1 cellular context compared by ENCODE assay signal in the genomic region with DNA sequence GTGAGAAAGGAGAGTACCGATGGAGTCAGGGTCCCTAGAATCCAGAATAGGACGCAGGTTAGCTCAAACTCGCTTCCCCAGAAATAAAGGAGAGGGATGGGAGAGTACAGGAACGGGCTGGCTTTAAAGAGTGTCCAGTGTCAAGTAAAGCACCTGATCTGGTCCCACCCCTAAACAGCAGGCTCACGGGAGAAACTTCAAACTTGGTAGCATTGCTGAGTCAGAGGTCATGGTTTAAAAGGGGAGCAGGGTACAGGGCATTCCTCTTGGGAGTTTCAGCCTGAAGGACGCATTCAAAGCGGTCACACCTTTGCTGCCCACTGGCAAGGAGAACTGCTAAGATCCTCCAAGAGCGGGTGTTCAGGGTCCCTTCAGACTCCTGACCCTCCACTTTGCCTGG.
TF ChIP-seq lines count a peak whose summit lies in the region.

No MANE protein-coding gene starts in this region.

TF ChIP-seq in IMR-90, 13 proteins besides CTCF, POLR2A, EP300 and RAD21 (continued from another document):
- TF ChIP-seq, protein P1, sequence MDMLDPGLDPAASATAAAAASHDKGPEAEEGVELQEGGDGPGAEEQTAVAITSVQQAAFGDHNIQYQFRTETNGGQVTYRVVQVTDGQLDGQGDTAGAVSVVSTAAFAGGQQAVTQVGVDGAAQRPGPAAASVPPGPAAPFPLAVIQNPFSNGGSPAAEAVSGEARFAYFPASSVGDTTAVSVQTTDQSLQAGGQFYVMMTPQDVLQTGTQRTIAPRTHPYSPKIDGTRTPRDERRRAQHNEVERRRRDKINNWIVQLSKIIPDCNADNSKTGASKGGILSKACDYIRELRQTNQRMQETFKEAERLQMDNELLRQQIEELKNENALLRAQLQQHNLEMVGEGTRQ (IDR thresholded peaks at IDR 0.05; ENCODE audit: low read depth, low read length): no peak
- no peak for TF ChIP-seq MAFK (IDR thresholded peaks at IDR 0.05; ENCODE audit: low read depth, low read length)
- TF ChIP-seq MXI1 (IDR thresholded peaks at IDR 0.05; ENCODE audit: borderline replicate concordance, low read depth, low read length): no peak
- no peak for TF ChIP-seq BHLHE40 (IDR thresholded peaks at IDR 0.05; ENCODE audit: low read depth, low read length)
- TF ChIP-seq CEBPB (IDR thresholded peaks at IDR 0.05; ENCODE audit: low read depth, low read length): no peak
- no peak for TF ChIP-seq RCOR1 (IDR thresholded peaks at IDR 0.05; ENCODE audit: insufficient replicate concordance, low read length)
- no peak for TF ChIP-seq FOS (IDR thresholded peaks at IDR 0.05; ENCODE audit: low read depth, low read length)
- no peak for TF ChIP-seq SMC3 (IDR thresholded peaks at IDR 0.05; ENCODE audit: low read depth, low read length)
- no peak for TF ChIP-seq MAZ (IDR thresholded peaks at IDR 0.05; ENCODE audit: borderline replicate concordance, low read depth, low read length)
- TF ChIP-seq, protein P2, sequence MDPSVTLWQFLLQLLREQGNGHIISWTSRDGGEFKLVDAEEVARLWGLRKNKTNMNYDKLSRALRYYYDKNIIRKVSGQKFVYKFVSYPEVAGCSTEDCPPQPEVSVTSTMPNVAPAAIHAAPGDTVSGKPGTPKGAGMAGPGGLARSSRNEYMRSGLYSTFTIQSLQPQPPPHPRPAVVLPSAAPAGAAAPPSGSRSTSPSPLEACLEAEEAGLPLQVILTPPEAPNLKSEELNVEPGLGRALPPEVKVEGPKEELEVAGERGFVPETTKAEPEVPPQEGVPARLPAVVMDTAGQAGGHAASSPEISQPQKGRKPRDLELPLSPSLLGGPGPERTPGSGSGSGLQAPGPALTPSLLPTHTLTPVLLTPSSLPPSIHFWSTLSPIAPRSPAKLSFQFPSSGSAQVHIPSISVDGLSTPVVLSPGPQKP (IDR thresholded peaks at IDR 0.05; ENCODE audit: borderline replicate concordance, low read depth, low read length): no peak
- no peak for TF ChIP-seq NFE2L2 (IDR thresholded peaks at IDR 0.05; ENCODE audit: low read depth, low read length)
- no peak for TF ChIP-seq RFX5 (IDR thresholded peaks at IDR 0.05; ENCODE audit: low read depth, low read length)
